Comparison of ENCODE assay signal across 3 cellular contexts in the genomic region with DNA sequence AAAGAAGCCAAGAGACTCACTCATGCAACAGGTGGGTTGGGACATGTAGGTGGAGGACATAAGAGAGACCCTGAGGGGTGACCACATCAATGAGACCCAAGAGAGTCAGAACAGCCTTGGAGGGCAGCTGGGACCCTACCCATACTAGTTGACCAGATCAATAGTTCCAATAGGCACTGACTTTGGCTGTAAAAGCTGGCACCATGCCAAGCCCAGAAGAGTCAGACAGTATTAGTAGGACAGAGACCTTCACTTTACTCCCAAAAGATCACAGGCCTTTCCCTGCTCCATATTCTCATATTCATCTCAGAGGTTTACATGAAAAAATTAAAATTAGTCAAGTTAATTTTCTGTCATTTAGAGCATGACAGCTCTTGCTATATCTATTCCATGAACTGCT.
TF ChIP-seq lines count a peak whose summit lies in the region.

No MANE protein-coding gene starts in this region.

TF ChIP-seq in HepG2, 621 proteins besides CTCF, POLR2A, EP300 and RAD21:
- TF ChIP-seq, protein P1, sequence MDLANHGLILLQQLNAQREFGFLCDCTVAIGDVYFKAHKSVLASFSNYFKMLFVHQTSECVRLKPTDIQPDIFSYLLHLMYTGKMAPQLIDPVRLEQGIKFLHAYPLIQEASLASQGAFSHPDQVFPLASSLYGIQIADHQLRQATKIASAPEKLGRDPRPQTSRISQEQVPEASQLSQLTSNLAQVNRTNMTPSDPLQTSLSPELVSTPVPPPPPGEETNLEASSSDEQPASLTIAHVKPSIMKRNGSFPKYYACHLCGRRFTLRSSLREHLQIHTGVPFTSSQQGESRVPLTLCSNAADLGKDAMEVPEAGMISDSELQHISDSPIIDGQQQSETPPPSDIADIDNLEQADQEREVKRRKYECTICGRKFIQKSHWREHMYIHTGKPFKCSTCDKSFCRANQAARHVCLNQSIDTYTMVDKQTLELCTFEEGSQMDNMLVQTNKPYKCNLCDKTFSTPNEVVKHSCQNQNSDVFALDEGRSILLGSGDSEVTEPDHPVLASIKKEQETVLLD (CRISPR knock-in tag; IDR thresholded peaks at IDR 0.05; ENCODE audit: low read depth), result no peak
- TF ChIP-seq LCORL (IDR thresholded peaks at IDR 0.05) (peak; percentile 88), LCORL (CRISPR knock-in tag; IDR thresholded peaks at IDR 0.05) (no peak)

TF ChIP-seq in Ishikawa, 13 proteins besides CTCF, POLR2A, EP300 and RAD21:
- no peak for TF ChIP-seq FOXM1 (IDR thresholded peaks at IDR 0.05; ENCODE audit: borderline replicate concordance, low read depth)
- peak; percentile 41; the same call in 1 of the 2 replicates for TF ChIP-seq NFIC (IDR thresholded peaks at IDR 0.05)
- TF ChIP-seq, protein P2, sequence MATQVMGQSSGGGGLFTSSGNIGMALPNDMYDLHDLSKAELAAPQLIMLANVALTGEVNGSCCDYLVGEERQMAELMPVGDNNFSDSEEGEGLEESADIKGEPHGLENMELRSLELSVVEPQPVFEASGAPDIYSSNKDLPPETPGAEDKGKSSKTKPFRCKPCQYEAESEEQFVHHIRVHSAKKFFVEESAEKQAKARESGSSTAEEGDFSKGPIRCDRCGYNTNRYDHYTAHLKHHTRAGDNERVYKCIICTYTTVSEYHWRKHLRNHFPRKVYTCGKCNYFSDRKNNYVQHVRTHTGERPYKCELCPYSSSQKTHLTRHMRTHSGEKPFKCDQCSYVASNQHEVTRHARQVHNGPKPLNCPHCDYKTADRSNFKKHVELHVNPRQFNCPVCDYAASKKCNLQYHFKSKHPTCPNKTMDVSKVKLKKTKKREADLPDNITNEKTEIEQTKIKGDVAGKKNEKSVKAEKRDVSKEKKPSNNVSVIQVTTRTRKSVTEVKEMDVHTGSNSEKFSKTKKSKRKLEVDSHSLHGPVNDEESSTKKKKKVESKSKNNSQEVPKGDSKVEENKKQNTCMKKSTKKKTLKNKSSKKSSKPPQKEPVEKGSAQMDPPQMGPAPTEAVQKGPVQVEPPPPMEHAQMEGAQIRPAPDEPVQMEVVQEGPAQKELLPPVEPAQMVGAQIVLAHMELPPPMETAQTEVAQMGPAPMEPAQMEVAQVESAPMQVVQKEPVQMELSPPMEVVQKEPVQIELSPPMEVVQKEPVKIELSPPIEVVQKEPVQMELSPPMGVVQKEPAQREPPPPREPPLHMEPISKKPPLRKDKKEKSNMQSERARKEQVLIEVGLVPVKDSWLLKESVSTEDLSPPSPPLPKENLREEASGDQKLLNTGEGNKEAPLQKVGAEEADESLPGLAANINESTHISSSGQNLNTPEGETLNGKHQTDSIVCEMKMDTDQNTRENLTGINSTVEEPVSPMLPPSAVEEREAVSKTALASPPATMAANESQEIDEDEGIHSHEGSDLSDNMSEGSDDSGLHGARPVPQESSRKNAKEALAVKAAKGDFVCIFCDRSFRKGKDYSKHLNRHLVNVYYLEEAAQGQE (IDR thresholded peaks at IDR 0.05; ENCODE audit: low read depth), result no peak

TF ChIP-seq in GM23338, 12 proteins besides CTCF, POLR2A, EP300 and RAD21:
- TF ChIP-seq JUNB (IDR thresholded peaks at IDR 0.05; ENCODE audit: unreplicated experiment), result no peak
- TF ChIP-seq, protein P2 (IDR thresholded peaks at IDR 0.05; ENCODE audit: unreplicated experiment), result no peak
- TF ChIP-seq, protein P3, sequence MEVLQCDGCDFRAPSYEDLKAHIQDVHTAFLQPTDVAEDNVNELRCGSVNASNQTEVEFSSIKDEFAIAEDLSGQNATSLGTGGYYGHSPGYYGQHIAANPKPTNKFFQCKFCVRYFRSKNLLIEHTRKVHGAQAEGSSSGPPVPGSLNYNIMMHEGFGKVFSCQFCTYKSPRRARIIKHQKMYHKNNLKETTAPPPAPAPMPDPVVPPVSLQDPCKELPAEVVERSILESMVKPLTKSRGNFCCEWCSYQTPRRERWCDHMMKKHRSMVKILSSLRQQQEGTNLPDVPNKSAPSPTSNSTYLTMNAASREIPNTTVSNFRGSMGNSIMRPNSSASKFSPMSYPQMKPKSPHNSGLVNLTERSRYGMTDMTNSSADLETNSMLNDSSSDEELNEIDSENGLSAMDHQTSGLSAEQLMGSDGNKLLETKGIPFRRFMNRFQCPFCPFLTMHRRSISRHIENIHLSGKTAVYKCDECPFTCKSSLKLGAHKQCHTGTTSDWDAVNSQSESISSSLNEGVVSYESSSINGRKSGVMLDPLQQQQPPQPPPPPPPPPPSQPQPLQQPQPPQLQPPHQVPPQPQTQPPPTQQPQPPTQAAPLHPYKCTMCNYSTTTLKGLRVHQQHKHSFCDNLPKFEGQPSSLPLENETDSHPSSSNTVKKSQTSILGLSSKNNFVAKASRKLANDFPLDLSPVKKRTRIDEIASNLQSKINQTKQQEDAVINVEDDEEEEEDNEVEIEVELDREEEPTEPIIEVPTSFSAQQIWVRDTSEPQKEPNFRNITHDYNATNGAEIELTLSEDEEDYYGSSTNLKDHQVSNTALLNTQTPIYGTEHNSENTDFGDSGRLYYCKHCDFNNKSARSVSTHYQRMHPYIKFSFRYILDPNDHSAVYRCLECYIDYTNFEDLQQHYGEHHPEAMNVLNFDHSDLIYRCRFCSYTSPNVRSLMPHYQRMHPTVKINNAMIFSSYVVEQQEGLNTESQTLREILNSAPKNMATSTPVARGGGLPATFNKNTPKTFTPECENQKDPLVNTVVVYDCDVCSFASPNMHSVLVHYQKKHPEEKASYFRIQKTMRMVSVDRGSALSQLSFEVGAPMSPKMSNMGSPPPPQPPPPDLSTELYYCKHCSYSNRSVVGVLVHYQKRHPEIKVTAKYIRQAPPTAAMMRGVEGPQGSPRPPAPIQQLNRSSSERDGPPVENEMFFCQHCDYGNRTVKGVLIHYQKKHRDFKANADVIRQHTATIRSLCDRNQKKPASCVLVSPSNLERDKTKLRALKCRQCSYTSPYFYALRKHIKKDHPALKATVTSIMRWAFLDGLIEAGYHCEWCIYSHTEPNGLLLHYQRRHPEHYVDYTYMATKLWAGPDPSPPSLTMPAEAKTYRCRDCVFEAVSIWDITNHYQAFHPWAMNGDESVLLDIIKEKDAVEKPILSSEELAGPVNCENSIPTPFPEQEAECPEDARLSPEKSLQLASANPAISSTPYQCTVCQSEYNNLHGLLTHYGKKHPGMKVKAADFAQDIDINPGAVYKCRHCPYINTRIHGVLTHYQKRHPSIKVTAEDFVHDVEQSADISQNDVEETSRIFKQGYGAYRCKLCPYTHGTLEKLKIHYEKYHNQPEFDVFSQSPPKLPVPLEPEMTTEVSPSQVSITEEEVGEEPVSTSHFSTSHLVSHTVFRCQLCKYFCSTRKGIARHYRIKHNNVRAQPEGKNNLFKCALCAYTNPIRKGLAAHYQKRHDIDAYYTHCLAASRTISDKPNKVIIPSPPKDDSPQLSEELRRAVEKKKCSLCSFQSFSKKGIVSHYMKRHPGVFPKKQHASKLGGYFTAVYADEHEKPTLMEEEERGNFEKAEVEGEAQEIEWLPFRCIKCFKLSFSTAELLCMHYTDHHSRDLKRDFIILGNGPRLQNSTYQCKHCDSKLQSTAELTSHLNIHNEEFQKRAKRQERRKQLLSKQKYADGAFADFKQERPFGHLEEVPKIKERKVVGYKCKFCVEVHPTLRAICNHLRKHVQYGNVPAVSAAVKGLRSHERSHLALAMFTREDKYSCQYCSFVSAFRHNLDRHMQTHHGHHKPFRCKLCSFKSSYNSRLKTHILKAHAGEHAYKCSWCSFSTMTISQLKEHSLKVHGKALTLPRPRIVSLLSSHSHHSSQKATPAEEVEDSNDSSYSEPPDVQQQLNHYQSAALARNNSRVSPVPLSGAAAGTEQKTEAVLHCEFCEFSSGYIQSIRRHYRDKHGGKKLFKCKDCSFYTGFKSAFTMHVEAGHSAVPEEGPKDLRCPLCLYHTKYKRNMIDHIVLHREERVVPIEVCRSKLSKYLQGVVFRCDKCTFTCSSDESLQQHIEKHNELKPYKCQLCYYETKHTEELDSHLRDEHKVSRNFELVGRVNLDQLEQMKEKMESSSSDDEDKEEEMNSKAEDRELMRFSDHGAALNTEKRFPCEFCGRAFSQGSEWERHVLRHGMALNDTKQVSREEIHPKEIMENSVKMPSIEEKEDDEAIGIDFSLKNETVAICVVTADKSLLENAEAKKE (CRISPR knock-in tag; IDR thresholded peaks at IDR 0.05), result no peak
- no peak for TF ChIP-seq ZNF331 (CRISPR knock-in tag; IDR thresholded peaks at IDR 0.05; ENCODE audit: low read depth)
- TF ChIP-seq NANOG (IDR thresholded peaks at IDR 0.05; ENCODE audit: borderline replicate concordance), result no peak
- TF ChIP-seq, protein P4, sequence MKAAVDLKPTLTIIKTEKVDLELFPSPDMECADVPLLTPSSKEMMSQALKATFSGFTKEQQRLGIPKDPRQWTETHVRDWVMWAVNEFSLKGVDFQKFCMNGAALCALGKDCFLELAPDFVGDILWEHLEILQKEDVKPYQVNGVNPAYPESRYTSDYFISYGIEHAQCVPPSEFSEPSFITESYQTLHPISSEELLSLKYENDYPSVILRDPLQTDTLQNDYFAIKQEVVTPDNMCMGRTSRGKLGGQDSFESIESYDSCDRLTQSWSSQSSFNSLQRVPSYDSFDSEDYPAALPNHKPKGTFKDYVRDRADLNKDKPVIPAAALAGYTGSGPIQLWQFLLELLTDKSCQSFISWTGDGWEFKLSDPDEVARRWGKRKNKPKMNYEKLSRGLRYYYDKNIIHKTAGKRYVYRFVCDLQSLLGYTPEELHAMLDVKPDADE (IDR thresholded peaks at IDR 0.05), result no peak
- no peak for TF ChIP-seq EZH2phosphoT487 (IDR thresholded peaks at IDR 0.05; ENCODE audit: unreplicated experiment)
- TF ChIP-seq EZH2 (IDR thresholded peaks at IDR 0.05; ENCODE audit: low read depth, unreplicated experiment), result no peak
- no peak for TF ChIP-seq CREB1 (CRISPR knock-in tag; IDR thresholded peaks at IDR 0.05; ENCODE audit: low read depth)
